ENCODE assay signal across 10 cellular contexts in genomic region chr17:40490289-40490853, GRCh38. TPM values are rescaled to one million over a fixed set of nuclear protein-coding genes. Genes with fewer than 3 reads are reported as not detected.
A peak's percentile ranks its signal among the peaks of the same experiment; 100 is the strongest.
DNase-seq lines count a peak whose midpoint lies in the region; ATAC-seq, FAIRE-seq and TF ChIP-seq lines count a peak whose summit lies in the region.
"Had no signal": no experiment of that assay in that cellular context is flagged by ENCODE, and none has a peak within 500 bp of the region (broad histone marks: within the 10 kb centered on the region; RNA-seq: fewer than 3 reads in every experiment).

No MANE protein-coding gene starts in this region.

- H3K27me3 ChIP-seq in mammary epithelial cell (ENCODE audit: insufficient read depth, low read length) (no peaks in the 10 kb centered on the region), transverse colon (no peaks in the 10 kb centered on the region), HAP-1 (ENCODE audit: low read depth) (no peaks in the 10 kb centered on the region)
- H3K27me3 ChIP-seq: Peyer's patch had no signal

- no peak for TF ChIP-seq POLR2A in GM12891 (IDR thresholded peaks at IDR 0.05; ENCODE audit: low read depth, low read length)
- TF ChIP-seq POLR2A in transverse colon (IDR thresholded peaks at IDR 0.05): no peak

- H4K20me1 ChIP-seq in mammary epithelial cell (ENCODE audit: insufficient read depth, low read length): no peaks in the 10 kb centered on the region

- peak; percentile 64 for FAIRE-seq in GM12891 (lab: Jason Lieb, UNC)

- no peak overlapping the region for H2AFZ ChIP-seq in mammary epithelial cell (ENCODE audit: low read depth, low read length)

- WGBS in mammary epithelial cell (ENCODE audit: low coverage, missing lambda C conversion rate): 0% methylated on average over 1 of the region's 5 CpGs
- 48% methylated on average over 5 of the region's 5 CpGs; no CpG with 5 or more reads in 1 of the 2 donors for WGBS in transverse colon (ENCODE audit: low coverage in 1 of 2), 2 donors

- H3K27ac ChIP-seq in mammary epithelial cell (ENCODE audit: insufficient read depth, low read depth, low read length) (peak overlapping the region; percentile 96), transverse colon (peak overlapping the region; percentile 54 to 90 (median 80))
- H3K27ac ChIP-seq: neutrophil had no signal

- peak in 1 of 2 donors; percentile 1 for TF ChIP-seq CTCF in mammary epithelial cell (conservative IDR thresholded peaks at IDR 0.05 in 1 of 2, IDR thresholded peaks at IDR 0.05 in 1 of 2; ENCODE audit: extremely low read depth in 1 of 2, insufficient read depth in 1 of 2, low read depth in 1 of 2, low read length in 2 of 2)
- no peak for TF ChIP-seq CTCF in transverse colon (IDR thresholded peaks at IDR 0.05)

- H3K36me3 ChIP-seq in mammary epithelial cell (ENCODE audit: insufficient read depth, low read length): peaks cover 58% of the 10 kb centered on the region
- H3K36me3 ChIP-seq in transverse colon: no peaks in the 10 kb centered on the region
- H3K36me3 ChIP-seq in HAP-1 (replicated peaks): no peaks in the 10 kb centered on the region
- H3K36me3 ChIP-seq: neutrophil, Peyer's patch had no signal

- no peak overlapping the region for H3K4me2 ChIP-seq in mammary epithelial cell (ENCODE audit: insufficient read depth, low read depth, low read length)

- DNase-seq in GM12891 (ENCODE audit: insufficient read length, low spot score) (no peak), NCI-H510A (lab: John Stamatoyannopoulos, UW) (peak; percentile 77), mammary epithelial cell (peak; percentile 85), left colon (peak; percentile 77 to 87), transverse colon (peak; percentile 58), foreskin melanocyte (no peak), HAP-1 (ENCODE audit: low spot score in 2 of 2) (no peak)

- H3K4me1 ChIP-seq in mammary epithelial cell (ENCODE audit: insufficient read depth, low read length) (peaks cover 97% of the 10 kb centered on the region), transverse colon (peaks cover 16 to 47% (median 28%) of the 10 kb centered on the region in 4 donors), HAP-1 (no peaks in the 10 kb centered on the region)

- intact Hi-C loops in mammary epithelial cell (cut with micrococcal nuclease) (loop anchor here (1.0 kb wide), 1 partner anchor 8 kb away; no protein-coding TSS in a partner anchor), left colon (cut with DNase I, micrococcal nuclease) (no loop called here), transverse colon (cut with DNase I; ENCODE audit: low total_unique reads) (no loop called here)

- no TSS peak for BruUV-seq in mammary epithelial cell (replicated peaks; lab: Mats Ljungman, UMichigan)

- CTCF ChIA-PET in mammary epithelial cell (lab: Charles Lee; ENCODE audit: low non-redundant PET): interaction anchor here (0.7 kb wide), 1 partner anchor 9 kb away, joined by 9 read pairs; no protein-coding TSS in a partner anchor

- peak overlapping the region; percentile 51 for H3K9ac ChIP-seq in mammary epithelial cell (ENCODE audit: insufficient read depth, low read length)

- dilution Hi-C loops in mammary epithelial cell (cut with HindIII; ENCODE audit: low sequenced_read_pairs): no loop called here

- H3K9me3 ChIP-seq in mammary epithelial cell (replicated peaks; ENCODE audit: insufficient read depth, low read length): no peaks in the 10 kb centered on the region
- no peaks in the 10 kb centered on the region for H3K9me3 ChIP-seq in transverse colon
- H3K9me3 ChIP-seq in HAP-1: no peaks in the 10 kb centered on the region
- H3K9me3 ChIP-seq: neutrophil, Peyer's patch had no signal

- no peak overlapping the region for H3K4me3 ChIP-seq in mammary epithelial cell (replicated peaks in 1 of 3; ENCODE audit: insufficient read depth in 1 of 3, low read depth in 2 of 3, low read length in 3 of 3)
- no peak overlapping the region for H3K4me3 ChIP-seq in transverse colon
- no peak overlapping the region for H3K4me3 ChIP-seq in HAP-1
- H3K4me3 ChIP-seq: Peyer's patch had no signal

- no peak for TF ChIP-seq EP300 in transverse colon (IDR thresholded peaks at IDR 0.05; ENCODE audit: low read depth)

- peaks cover 78% of the 10 kb centered on the region for H3K79me2 ChIP-seq in mammary epithelial cell (ENCODE audit: insufficient read depth, low read length)

- in situ Hi-C loops in mammary epithelial cell (cut with MboI; ENCODE audit: low sequenced_read_pairs in 2 of 2) (loop anchor here (5.0 kb wide), 1 partner anchor 42 kb away; no protein-coding TSS in a partner anchor), transverse colon (cut with MboI; ENCODE audit: low pct_ligation_motif_present in 1 of 4, low pct_unique_long_range_greater_than_20kb in 1 of 4, low sequenced_read_pairs in 3 of 4) (no loop called here), HAP-1 (cut with MboI; ENCODE audit: low sequenced_read_pairs) (no loop called here)

- peak; percentile 76 for ATAC-seq in left colon
- ATAC-seq in HG03521 (IDR thresholded peaks at IDR 0.05; ENCODE audit: unreplicated experiment): no peak

TF ChIP-seq in GM12891, 5 proteins besides CTCF, POLR2A, EP300 and RAD21:
- TF ChIP-seq POU2F2 (IDR thresholded peaks at IDR 0.05; ENCODE audit: low read depth, low read length): no peak
- no peak for TF ChIP-seq PAX5 (IDR thresholded peaks at IDR 0.05; ENCODE audit: insufficient read depth, low read length, severe bottlenecking)
- no peak for TF ChIP-seq SPI1 (IDR thresholded peaks at IDR 0.05; ENCODE audit: low read depth, low read length)
- TF ChIP-seq TAF1 (IDR thresholded peaks at IDR 0.05; ENCODE audit: low read depth, low read length): no peak
- TF ChIP-seq POLR2AphosphoS5 (IDR thresholded peaks at IDR 0.05; ENCODE audit: low read depth, low read length): no peak

RNA-seq across cellular contexts. Expression of gene TNS4, which starts 11.1 kb away (rescaled TPM):
- polyA plus RNA-seq in GM12891 (2012; ENCODE audit: low read depth, missing spikeins): 0.22 TPM
- total RNA-seq in mammary epithelial cell: 100 to 1,000 TPM; 170 to 608 TPM
- 120 TPM for polyA plus RNA-seq in mammary epithelial cell
- 1,186 TPM for polyA minus RNA-seq in mammary epithelial cell
- 10 to 100 TPM in 1 of 2 donors, 1 to 10 TPM in 1; 2.5 to 10.5 TPM for total RNA-seq in left colon
- total RNA-seq in transverse colon: 1 to 10 TPM in 3 of 4 donors, not detected in 1; 1.2 to 4.2 (median 2.5) TPM

RNA-seq across cellular contexts. Expression of gene IGFBP4, which starts 47.1 kb away (rescaled TPM):
- polyA plus RNA-seq in GM12891 (2012; ENCODE audit: low read depth, missing spikeins): 5.1 TPM
- total RNA-seq in mammary epithelial cell (10 to 100 TPM; 13.0 to 34.5 TPM), left colon (100 to 1,000 TPM; 148 to 209 TPM), transverse colon (100 to 1,000 TPM in 3 of 4 donors, 10 to 100 TPM in 1; 98.4 to 302 (median 166) TPM)
- 28.5 TPM for polyA plus RNA-seq in mammary epithelial cell
- polyA minus RNA-seq in mammary epithelial cell: 62.7 TPM

Comparison
In these comparisons a context has a peak if more than half of its experiments do, and no peak if none do; other contexts are left out.
1. DNase-seq: peak in NCI-H510A (single experiment), mammary epithelial cell (single experiment), left colon (2 of 2) and transverse colon (single experiment); none in GM12891 (single experiment), foreskin melanocyte (single experiment) and HAP-1 (0 of 2).
2. RNA of gene TNS4, which starts 11.1 kb away (total RNA-seq): 170 to 608 TPM in mammary epithelial cell; 2.5 to 10.5 TPM in left colon and 1.2 to 4.2 TPM in transverse colon; every median in the first group is over 10 times any median in the second.
3. in situ Hi-C loops: an anchor here in mammary epithelial cell (5.0 kb wide); none called in transverse colon and HAP-1.